ENCODE assay signal across 23 cellular contexts in the genomic region with DNA sequence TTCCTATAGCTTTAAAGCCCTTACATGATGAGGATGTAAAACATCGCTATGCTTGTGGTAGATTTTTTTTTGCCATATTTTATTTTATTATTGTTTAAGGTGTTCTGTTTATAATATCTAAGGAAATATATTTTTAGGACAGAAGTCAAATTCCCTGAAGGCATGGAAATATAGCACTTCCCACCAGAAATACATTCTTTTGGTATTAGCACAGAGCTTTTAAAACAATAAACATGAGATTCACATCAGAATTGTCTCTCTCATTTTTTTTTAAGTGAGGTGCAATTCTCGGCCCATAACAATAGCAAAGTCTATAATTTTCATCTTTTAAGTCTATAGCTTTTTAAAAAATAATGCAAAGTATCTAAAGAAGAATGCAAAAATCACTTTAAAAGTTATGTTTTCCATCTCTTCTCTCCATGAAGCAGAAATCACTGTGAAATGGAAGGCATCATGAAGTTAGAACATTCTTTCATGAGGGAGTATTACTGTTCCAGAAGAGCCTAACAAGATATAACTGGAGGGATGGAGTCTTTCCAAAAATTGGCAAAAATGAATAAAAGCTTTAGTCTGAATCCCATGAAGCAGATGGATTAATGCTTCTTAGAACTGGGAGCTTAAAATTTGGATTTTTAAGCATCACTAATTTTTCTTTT.
DNase-seq lines count a peak whose midpoint lies in the region; ATAC-seq, FAIRE-seq and TF ChIP-seq lines count a peak whose summit lies in the region.
"Had no signal": no experiment of that assay in that cellular context is flagged by ENCODE, and none has a peak within 500 bp of the region (broad histone marks: within the 10 kb centered on the region; RNA-seq: fewer than 3 reads in every experiment).

No MANE protein-coding gene starts in this region.

- H3K36me3 ChIP-seq in endothelial cell of umbilical vein (ENCODE audit: control insufficient read depth in 2 of 2, extremely low read depth in 1 of 2, insufficient read depth in 2 of 2, low read length in 2 of 2) (no peaks in the 10 kb centered on the region), esophagus muscularis mucosa (no peaks in the 10 kb centered on the region)
- H3K36me3 ChIP-seq: SJCRH30 had no signal

- no peaks in the 10 kb centered on the region for H3K9me3 Mint-ChIP-seq in osteocyte (ENCODE audit: unreplicated experiment)
- H3K9me3 Mint-ChIP-seq in activated naive CD8-positive, alpha-beta T cell treated with anti-CD3 and anti-CD28 coated beads for 36 hours, result no peaks in the 10 kb centered on the region
- H3K9me3 Mint-ChIP-seq: GM23338 had no signal

- peak overlapping the region; percentile 92 for H3K27ac Mint-ChIP-seq in osteocyte (ENCODE audit: unreplicated experiment)
- no peak overlapping the region for H3K27ac Mint-ChIP-seq in activated naive CD8-positive, alpha-beta T cell treated with anti-CD3 and anti-CD28 coated beads for 36 hours
- H3K27ac Mint-ChIP-seq: GM23338 had no signal

- H3K4me1 Mint-ChIP-seq in osteocyte (ENCODE audit: unreplicated experiment), result peaks cover 77% of the 10 kb centered on the region
- H3K4me1 Mint-ChIP-seq in activated naive CD8-positive, alpha-beta T cell treated with anti-CD3 and anti-CD28 coated beads for 36 hours, result peaks cover 23% of the 10 kb centered on the region

- DNase-seq in GM03348 (ENCODE audit: low spot score) (peak; percentile 18), M059J (ENCODE audit: low read depth) (peak; percentile 36), endothelial cell of umbilical vein (ENCODE audit: low read depth, low spot score) (peak; percentile 34), osteocyte (ENCODE audit: extremely low spot score, unreplicated experiment) (no peak), SHP77 treated with DMSO at 0.1 percent for 48 hours (lab: John Stamatoyannopoulos, UW) (no peak), esophagus muscularis mucosa (ENCODE audit: extremely low spot score) (no peak)
- no peak for DNase-seq in activated naive CD8-positive, alpha-beta T cell treated with anti-CD3 and anti-CD28 coated beads for 36 hours
- DNase-seq: ACHN, DMS79 treated with DMSO at 0.1 percent for 48 hours, GF-D8, KBM-7, NCI-H187 treated with DMSO at 0.1 percent for 48 hours, NCI-H226, NCI-H82, PC-9, SJCRH30 had no signal

- H3K9ac ChIP-seq in endothelial cell of umbilical vein (replicated peaks; ENCODE audit: extremely low read depth, insufficient read depth, low read length), result no peak overlapping the region

- no peaks in the 10 kb centered on the region for H3K27me3 Mint-ChIP-seq in osteocyte (ENCODE audit: unreplicated experiment)
- no peaks in the 10 kb centered on the region for H3K27me3 Mint-ChIP-seq in activated naive CD8-positive, alpha-beta T cell treated with anti-CD3 and anti-CD28 coated beads for 36 hours

- no peaks in the 10 kb centered on the region for H3K27me3 ChIP-seq in endothelial cell of umbilical vein (ENCODE audit: control insufficient read depth in 2 of 2, insufficient read depth in 2 of 2, low read length in 2 of 2)
- no peaks in the 10 kb centered on the region for H3K27me3 ChIP-seq in esophagus muscularis mucosa
- H3K27me3 ChIP-seq: SJCRH30 had no signal

- dilution Hi-C loops in endothelial cell of umbilical vein (cut with MboI; ENCODE audit: extremely low pct_ligation_motif_present, low sequenced_read_pairs), result no loop called here

- FAIRE-seq in endothelial cell of umbilical vein (lab: Jason Lieb, UNC), result no peak
- FAIRE-seq: GM12878, GM19239 had no signal

- TF ChIP-seq CTCF in endothelial cell of umbilical vein (IDR thresholded peaks at IDR 0.05; ENCODE audit: extremely low read depth in 1 of 2, insufficient read depth in 1 of 2, low read depth in 1 of 2, low read length in 2 of 2) (no peak), osteocyte (IDR thresholded peaks at IDR 0.05) (no peak), esophagus muscularis mucosa (IDR thresholded peaks at IDR 0.05) (no peak)

- ATAC-seq in GM21717 (IDR thresholded peaks at IDR 0.05; ENCODE audit: unreplicated experiment), result no peak
- ATAC-seq: GM12878, GM23338, HCT116 had no signal

- H3K4me2 ChIP-seq in endothelial cell of umbilical vein (ENCODE audit: insufficient read depth, low read length), result no peak overlapping the region
- H3K4me2 ChIP-seq: GM23338, PC-9 had no signal

- POLR2A ChIA-PET in endothelial cell of umbilical vein (lab: Charles Lee), result no interaction called here

- no peaks in the 10 kb centered on the region for H3K79me2 ChIP-seq in endothelial cell of umbilical vein (ENCODE audit: control insufficient read depth, insufficient read depth, low read length)

- peak overlapping the region; percentile 12 for H3K4me3 Mint-ChIP-seq in osteocyte (ENCODE audit: unreplicated experiment)
- H3K4me3 Mint-ChIP-seq in activated naive CD8-positive, alpha-beta T cell treated with anti-CD3 and anti-CD28 coated beads for 36 hours, result no peak overlapping the region
- H3K4me3 Mint-ChIP-seq: GM23338 had no signal

- no peak for TF ChIP-seq EP300 in esophagus muscularis mucosa (IDR thresholded peaks at IDR 0.05)

- no peak overlapping the region for H3K4me3 ChIP-seq in endothelial cell of umbilical vein (replicated peaks in 1 of 3; ENCODE audit: insufficient read depth in 1 of 3, low read depth in 1 of 3, low read length in 3 of 3)
- H3K4me3 ChIP-seq in esophagus muscularis mucosa, result no peak overlapping the region
- H3K4me3 ChIP-seq: GM12878, GM23338, PC-9, SJCRH30 had no signal

- no peak overlapping the region for H3K27ac ChIP-seq in endothelial cell of umbilical vein (ENCODE audit: insufficient read depth, low read depth, low read length)
- H3K27ac ChIP-seq in esophagus muscularis mucosa (replicated peaks in 1 of 4), result no peak overlapping the region
- H3K27ac ChIP-seq: C4-2B, PC-9, RWPE1, SJCRH30 had no signal

- BruUV-seq in endothelial cell of umbilical vein (replicated peaks; lab: Mats Ljungman, UMichigan), result no TSS peak

- CTCF ChIA-PET in endothelial cell of umbilical vein (lab: Charles Lee), result interaction anchor here (0.7 to 1.6 kb wide), 5 partner anchors 9 to 574 kb away, joined by 3 to 24 read pairs (median 8); a partner anchor contains a TSS

- no peak overlapping the region for H2AFZ ChIP-seq in endothelial cell of umbilical vein (ENCODE audit: low read depth, low read length)
- H2AFZ ChIP-seq: GM23338, PC-9 had no signal

- H3K36me3 Mint-ChIP-seq in osteocyte (ENCODE audit: unreplicated experiment), result no peaks in the 10 kb centered on the region
- H3K36me3 Mint-ChIP-seq in activated naive CD8-positive, alpha-beta T cell treated with anti-CD3 and anti-CD28 coated beads for 36 hours, result no peaks in the 10 kb centered on the region

- H3K9me3 ChIP-seq in endothelial cell of umbilical vein (replicated peaks; ENCODE audit: control insufficient read depth, insufficient read depth, low read length) (no peaks in the 10 kb centered on the region), esophagus muscularis mucosa (no peaks in the 10 kb centered on the region)
- H3K9me3 ChIP-seq: SJCRH30 had no signal

- H4K20me1 ChIP-seq in endothelial cell of umbilical vein (replicated peaks; ENCODE audit: control insufficient read depth, extremely low read depth, insufficient read depth, low read length), result no peaks in the 10 kb centered on the region

- intact Hi-C loops in endothelial cell of umbilical vein (cut with micrococcal nuclease), result loop anchor here (5.0 kb wide), 1 partner anchor 284 kb away; a partner anchor contains a TSS
- intact Hi-C loops in esophagus muscularis mucosa (cut with DNase I), result no loop called here

- H3K4me1 ChIP-seq in endothelial cell of umbilical vein (ENCODE audit: control insufficient read depth, extremely low read depth, insufficient read depth, low read length) (no peaks in the 10 kb centered on the region), esophagus muscularis mucosa (peaks cover 0 to 37% (median 36%) of the 10 kb centered on the region in 4 donors)
- H3K4me1 ChIP-seq: SJCRH30 had no signal

- no peak for TF ChIP-seq POLR2A in endothelial cell of umbilical vein (IDR thresholded peaks at IDR 0.05; ENCODE audit: low read depth, low read length)
- no peak for TF ChIP-seq POLR2A in esophagus muscularis mucosa (IDR thresholded peaks at IDR 0.05; ENCODE audit: low read depth)

- no peaks in the 10 kb centered on the region for H3K9me1 ChIP-seq in endothelial cell of umbilical vein (replicated peaks; ENCODE audit: control insufficient read depth, extremely low read depth, insufficient read depth, low read length)

- WGBS in esophagus muscularis mucosa, result 65% methylated on average over 2 of the region's 2 CpGs

TF ChIP-seq in endothelial cell of umbilical vein, 7 proteins besides CTCF, POLR2A, EP300 and RAD21:
- TF ChIP-seq MYC (IDR thresholded peaks at IDR 0.05; ENCODE audit: low read depth, low read length) (no peak), JUN (IDR thresholded peaks at IDR 0.05; ENCODE audit: borderline replicate concordance, insufficient read depth, insufficient read length, low read depth) (no peak), EZH2 (IDR thresholded peaks at IDR 0.05; ENCODE audit: borderline replicate concordance, low read depth, low read length, severe bottlenecking) (no peak), GATA2 (IDR thresholded peaks at IDR 0.05; ENCODE audit: insufficient read depth, insufficient read length, low read depth, low read length) (no peak), FOS (IDR thresholded peaks at IDR 0.05; ENCODE audit: borderline replicate concordance, insufficient read depth, low read length) (no peak), POLR2AphosphoS5 (IDR thresholded peaks at IDR 0.05; ENCODE audit: insufficient read depth, low read depth, low read length) (no peak)
- TF ChIP-seq, protein P1, sequence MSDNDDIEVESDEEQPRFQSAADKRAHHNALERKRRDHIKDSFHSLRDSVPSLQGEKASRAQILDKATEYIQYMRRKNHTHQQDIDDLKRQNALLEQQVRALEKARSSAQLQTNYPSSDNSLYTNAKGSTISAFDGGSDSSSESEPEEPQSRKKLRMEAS (IDR thresholded peaks at IDR 0.05; ENCODE audit: insufficient read depth, insufficient read length), result no peak

Comparison
In these comparisons a context has a peak if more than half of its experiments do, and no peak if none do; other contexts are left out.
1. DNase-seq: peak in GM03348 (single experiment), M059J (single experiment) and endothelial cell of umbilical vein (single experiment); none in osteocyte (single experiment), SHP77 treated with DMSO at 0.1 percent for 48 hours (single experiment), activated naive CD8-positive, alpha-beta T cell treated with anti-CD3 and anti-CD28 coated beads for 36 hours (single experiment) and esophagus muscularis mucosa (single experiment).